10 cellular contexts compared by ENCODE assay signal in the genomic region with DNA sequence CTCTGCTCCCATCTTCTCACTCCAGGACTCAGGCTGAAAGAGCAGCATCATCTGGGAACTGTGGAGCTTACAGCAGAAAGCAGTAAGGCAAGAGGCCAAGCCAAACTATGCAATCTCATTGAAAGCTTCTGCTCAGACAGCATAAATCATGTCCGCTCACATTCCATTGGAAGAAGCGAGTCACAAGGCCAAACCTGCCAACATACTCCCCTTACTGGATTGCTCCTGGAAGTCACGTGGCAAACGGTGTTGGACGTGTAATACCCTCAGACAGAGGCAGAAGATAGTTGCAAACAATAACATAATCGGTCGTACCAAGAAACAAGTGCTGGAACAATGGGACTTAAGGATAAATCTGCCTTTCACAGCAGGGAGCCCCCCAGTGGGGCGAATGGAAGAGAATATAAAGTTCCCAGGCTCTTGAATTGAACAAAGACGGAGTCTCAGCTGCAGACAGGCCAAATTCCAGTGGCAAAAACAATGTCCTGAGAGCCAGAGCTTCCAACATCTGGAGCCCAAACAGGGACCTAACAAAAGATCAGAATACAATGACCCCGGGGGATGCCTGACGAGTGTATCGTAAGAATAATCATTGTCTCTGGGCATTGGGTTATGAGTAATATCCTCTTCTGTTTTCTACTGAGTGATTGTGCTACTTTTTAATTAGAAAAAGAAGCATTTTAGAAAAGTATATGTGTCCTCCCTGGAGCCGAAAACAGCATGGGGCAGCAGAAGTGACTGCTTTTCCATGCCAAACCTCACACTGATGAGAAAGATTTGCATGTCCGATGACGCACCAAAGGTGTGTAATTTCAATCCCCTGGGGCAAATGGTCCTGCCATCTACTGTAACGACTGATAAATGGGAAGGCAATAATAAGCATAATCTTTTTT.
DNase-seq lines count a peak whose midpoint lies in the region; ATAC-seq, FAIRE-seq and TF ChIP-seq lines count a peak whose summit lies in the region.
"Had no signal": no experiment of that assay in that cellular context is flagged by ENCODE, and none has a peak within 500 bp of the region (broad histone marks: within the 10 kb centered on the region; RNA-seq: fewer than 3 reads in every experiment).

No MANE protein-coding gene starts in this region.

- H3K4me3 ChIP-seq in HAP-1 (no peak overlapping the region), astrocyte (ENCODE audit: insufficient read depth, low read depth, low read length) (peak overlapping the region; percentile 42), left ventricle myocardium inferior (no peak overlapping the region), skeletal muscle cell (ENCODE audit: low read depth, low read length) (peak overlapping the region; percentile 22)
- H3K4me3 ChIP-seq: lung, PC-9 had no signal

- TF ChIP-seq CTCF in astrocyte (IDR thresholded peaks at IDR 0.05; ENCODE audit: insufficient read depth, low read depth, low read length) (no peak), left ventricle myocardium inferior (IDR thresholded peaks at IDR 0.05; ENCODE audit: borderline replicate concordance) (no peak)

- intact Hi-C loops in left ventricle myocardium inferior (cut with micrococcal nuclease) = no loop called here

- peak; percentile 78 for FAIRE-seq in astrocyte (lab: Jason Lieb, UNC)

- H3K27ac Mint-ChIP-seq in astrocyte (ENCODE audit: unreplicated experiment) = peak overlapping the region; percentile 60

- no peaks in the 10 kb centered on the region for H3K9me3 ChIP-seq in HAP-1
- H3K9me3 ChIP-seq in astrocyte (ENCODE audit: insufficient read depth, low read depth, low read length) = no peaks in the 10 kb centered on the region
- H3K9me3 ChIP-seq in left ventricle myocardium inferior (replicated peaks) = no peaks in the 10 kb centered on the region

- H3K27ac ChIP-seq in astrocyte (ENCODE audit: low read depth, low read length) (peak overlapping the region; percentile 83), left ventricle myocardium inferior (replicated peaks) (peak overlapping the region; percentile 65)
- H3K27ac ChIP-seq: PC-9 had no signal

- H3K36me3 Mint-ChIP-seq in astrocyte (ENCODE audit: low read depth, unreplicated experiment) = no peaks in the 10 kb centered on the region

- no peak overlapping the region for H3K4me3 Mint-ChIP-seq in astrocyte (ENCODE audit: unreplicated experiment)

- no peaks in the 10 kb centered on the region for H4K20me1 ChIP-seq in astrocyte (ENCODE audit: insufficient read depth, low read length)

- in situ Hi-C loops in HAP-1 (cut with MboI; ENCODE audit: low sequenced_read_pairs) = no loop called here

- peaks cover 12% of the 10 kb centered on the region for H3K4me1 Mint-ChIP-seq in astrocyte (ENCODE audit: low read depth, unreplicated experiment)

- H3K79me2 ChIP-seq in astrocyte (ENCODE audit: insufficient read depth, low read length) = no peaks in the 10 kb centered on the region

- peak overlapping the region; percentile 56 for H3K9ac ChIP-seq in astrocyte (ENCODE audit: low read length)

- no peaks in the 10 kb centered on the region for H3K9me3 Mint-ChIP-seq in astrocyte (ENCODE audit: unreplicated experiment)

- H3K27me3 ChIP-seq in HAP-1 (ENCODE audit: low read depth) (no peaks in the 10 kb centered on the region), astrocyte (ENCODE audit: insufficient read depth, low read length) (no peaks in the 10 kb centered on the region), left ventricle myocardium inferior (ENCODE audit: low read depth) (no peaks in the 10 kb centered on the region)

- DNase-seq in HAP-1 (ENCODE audit: low spot score in 2 of 2) (peak; percentile 51 to 60), astrocyte (ENCODE audit: low read depth) (peak; percentile 100), left ventricle myocardium inferior (no peak), skeletal muscle cell (ENCODE audit: low read depth) (peak; percentile 99), middle frontal gyrus (ENCODE audit: extremely low spot score, low spot score) (no peak), DMS79 treated with DMSO at 0.1 percent for 48 hours (lab: John Stamatoyannopoulos, UW) (no peak)

- H3K36me3 ChIP-seq in HAP-1 (replicated peaks) (no peaks in the 10 kb centered on the region), astrocyte (ENCODE audit: insufficient read depth, low read length) (no peaks in the 10 kb centered on the region), left ventricle myocardium inferior (no peaks in the 10 kb centered on the region)

- ATAC-seq in GM19463 (IDR thresholded peaks at IDR 0.05; ENCODE audit: unreplicated experiment) (no peak), HG03571 (IDR thresholded peaks at IDR 0.05; ENCODE audit: unreplicated experiment) (no peak)

- H2AFZ ChIP-seq in astrocyte (ENCODE audit: low read depth, low read length) = peak overlapping the region; percentile 68
- H2AFZ ChIP-seq: PC-9 had no signal

- peak overlapping the region; percentile 75 for H3K4me2 ChIP-seq in astrocyte (ENCODE audit: low read length)
- H3K4me2 ChIP-seq: PC-9 had no signal

- H3K4me1 ChIP-seq in HAP-1 = no peaks in the 10 kb centered on the region
- peaks cover 15% of the 10 kb centered on the region for H3K4me1 ChIP-seq in astrocyte (ENCODE audit: insufficient read depth, low read length)
- peaks cover 8% of the 10 kb centered on the region for H3K4me1 ChIP-seq in left ventricle myocardium inferior

- H3K27me3 Mint-ChIP-seq in astrocyte (ENCODE audit: low read depth, unreplicated experiment) = peaks cover 16% of the 10 kb centered on the region

Comparison
In these comparisons a context has a peak if more than half of its experiments do, and no peak if none do; other contexts are left out.
1. DNase-seq: peak in HAP-1 (2 of 2), astrocyte (single experiment) and skeletal muscle cell (single experiment); none in left ventricle myocardium inferior (single experiment), middle frontal gyrus (single experiment) and DMS79 treated with DMSO at 0.1 percent for 48 hours (single experiment).
2. H3K4me3 ChIP-seq: peak in astrocyte (single experiment) and skeletal muscle cell (single experiment); none in HAP-1 (single experiment) and left ventricle myocardium inferior (single experiment).